ENCODE assay signal across 23 cellular contexts in the genomic region with DNA sequence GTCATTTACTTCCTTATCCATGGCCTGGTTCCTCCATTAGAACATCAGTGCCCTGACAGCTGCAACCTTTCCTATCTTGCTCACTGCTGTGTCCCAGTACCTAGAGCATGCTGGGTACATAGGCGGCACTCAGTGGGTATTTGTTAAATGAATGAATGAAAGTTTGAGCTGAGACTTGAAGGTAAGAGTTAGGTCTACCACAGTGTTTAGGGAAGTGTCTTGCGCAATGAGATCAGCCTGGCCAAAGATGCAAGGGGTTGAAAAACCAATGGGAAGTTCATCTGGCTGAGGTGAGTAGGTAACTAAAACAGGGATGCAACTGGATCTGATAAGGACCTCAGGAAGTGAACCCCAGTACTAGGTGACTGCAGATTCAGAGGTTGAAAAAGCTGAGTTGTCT. TPM values are rescaled to one million over a fixed set of nuclear protein-coding genes. Genes with fewer than 3 reads are reported as not detected.
DNase-seq lines count a peak whose midpoint lies in the region; ATAC-seq and TF ChIP-seq lines count a peak whose summit lies in the region.
"Had no signal": no experiment of that assay in that cellular context is flagged by ENCODE, and none has a peak within 500 bp of the region (broad histone marks: within the 10 kb centered on the region; RNA-seq: fewer than 3 reads in every experiment).

No MANE protein-coding gene starts in this region.

- peaks cover 19% of the 10 kb centered on the region for H3K27me3 Mint-ChIP-seq in activated T-helper 17 cell treated with anti-CD3 and anti-CD28 coated beads, Interleukin-2, amount 50 U/mL, for 72 hours
- peaks cover 3% of the 10 kb centered on the region for H3K27me3 Mint-ChIP-seq in neural progenitor cell (ENCODE audit: insufficient read depth, low read depth)

- H3K4me2 ChIP-seq in IMR-90 (ENCODE audit: low read depth, low read length) (no peak overlapping the region), neural progenitor cell (no peak overlapping the region)

- WGBS in IMR-90 (ENCODE audit: extremely low coverage in 2 of 2, insufficient read length in 1 of 2), 2 experiments = 90% methylated on average over 2 of the region's 2 CpGs; no CpG with 5 or more reads in 1 of the 2 experiments

- peaks cover 6% of the 10 kb centered on the region for H3K9me1 ChIP-seq in IMR-90 (ENCODE audit: insufficient read depth, low read length)

- H3K4ac ChIP-seq in IMR-90 (ENCODE audit: low read depth, low read length) = no peak overlapping the region

- no peaks in the 10 kb centered on the region for H3F3A ChIP-seq in neural progenitor cell (ENCODE audit: low read depth)

- H2BK20ac ChIP-seq in IMR-90 (ENCODE audit: low read depth, low read length) = no peak overlapping the region

- BruUV-seq in IMR-90 (replicated peaks; lab: Mats Ljungman, UMichigan) = no TSS peak

- H3K4me1 Mint-ChIP-seq in activated T-helper 17 cell treated with anti-CD3 and anti-CD28 coated beads, Interleukin-2, amount 50 U/mL, for 72 hours = peaks cover 19% of the 10 kb centered on the region
- H3K4me1 Mint-ChIP-seq in neural progenitor cell = peaks cover 14% of the 10 kb centered on the region

- H3K9me3 Mint-ChIP-seq in activated T-helper 17 cell treated with anti-CD3 and anti-CD28 coated beads, Interleukin-2, amount 50 U/mL, for 72 hours = no peaks in the 10 kb centered on the region
- no peaks in the 10 kb centered on the region for H3K9me3 Mint-ChIP-seq in neural progenitor cell

- no peaks in the 10 kb centered on the region for H3K9me3 ChIP-seq in IMR-90 (ENCODE audit: control insufficient read depth, insufficient read depth, low read length)
- no peaks in the 10 kb centered on the region for H3K9me3 ChIP-seq in neural progenitor cell (ENCODE audit: low read depth)
- H3K9me3 ChIP-seq: breast epithelium, heart left ventricle, MG63, right atrium auricular region, SJCRH30, vagina had no signal

- no peak for TF ChIP-seq POLR2A in IMR-90 (IDR thresholded peaks at IDR 0.05; ENCODE audit: low read depth, low read length)

- H2BK15ac ChIP-seq in IMR-90 (ENCODE audit: low read depth, low read length) = no peak overlapping the region

- H3K56ac ChIP-seq in IMR-90 (ENCODE audit: extremely low read depth, insufficient read depth, low read length) = no peak overlapping the region

- no peak overlapping the region for H2AK5ac ChIP-seq in IMR-90 (ENCODE audit: low read depth, low read length)

- no peaks in the 10 kb centered on the region for H4K20me1 ChIP-seq in IMR-90 (ENCODE audit: insufficient read depth, low read length)
- no peaks in the 10 kb centered on the region for H4K20me1 ChIP-seq in neural progenitor cell (ENCODE audit: low read depth)

- dilution Hi-C loops in IMR-90 (cut with HindIII; ENCODE audit: low sequenced_read_pairs, unreplicated experiment) = no loop called here

- H3K27ac ChIP-seq in IMR-90 (ENCODE audit: insufficient read depth, low read length) = no peak overlapping the region
- H3K27ac ChIP-seq in neural progenitor cell = no peak overlapping the region
- H3K27ac ChIP-seq: breast epithelium, coronary artery, heart left ventricle, right atrium auricular region, SJCRH30, vagina had no signal

- H4K91ac ChIP-seq in IMR-90 (ENCODE audit: insufficient read depth, low read depth, low read length) = no peak overlapping the region

- no peak overlapping the region for H4K5ac ChIP-seq in IMR-90 (ENCODE audit: low read depth, low read length)

- H3K27me3 ChIP-seq in IMR-90 (ENCODE audit: control insufficient read depth, insufficient read depth, low read length) = peaks cover 3% of the 10 kb centered on the region
- no peaks in the 10 kb centered on the region for H3K27me3 ChIP-seq in neural progenitor cell
- H3K27me3 ChIP-seq: MG63, SJCRH30 had no signal

- intact Hi-C loops in IMR-90 (cut with micrococcal nuclease) = no loop called here

- no peak overlapping the region for H2AK9ac ChIP-seq in IMR-90 (replicated peaks; ENCODE audit: low read depth, low read length, poor library complexity)

- H3K9ac ChIP-seq in IMR-90 (ENCODE audit: low read depth, low read length) = no peak overlapping the region
- H3K9ac ChIP-seq in neural progenitor cell = no peak overlapping the region

- no peaks in the 10 kb centered on the region for H3K36me3 Mint-ChIP-seq in activated T-helper 17 cell treated with anti-CD3 and anti-CD28 coated beads, Interleukin-2, amount 50 U/mL, for 72 hours (ENCODE audit: low read depth)
- peaks cover 1% of the 10 kb centered on the region for H3K36me3 Mint-ChIP-seq in neural progenitor cell

- H3K4me1 ChIP-seq in IMR-90 (ENCODE audit: control insufficient read depth, insufficient read depth, low read length) (peaks cover 3% of the 10 kb centered on the region; the same call in 1 of the 2 replicates), neural progenitor cell (no peaks in the 10 kb centered on the region)
- H3K4me1 ChIP-seq: SJCRH30 had no signal

- H3K18ac ChIP-seq in IMR-90 (ENCODE audit: low read depth, low read length) = no peak overlapping the region

- no peak overlapping the region for H2BK5ac ChIP-seq in IMR-90 (ENCODE audit: low read depth, low read length, poor library complexity, severe bottlenecking)

- no peaks in the 10 kb centered on the region for H3K79me2 ChIP-seq in neural progenitor cell (ENCODE audit: low read depth)

- H2AFZ ChIP-seq in IMR-90 (replicated peaks; ENCODE audit: low read length, poor library complexity) (no peak overlapping the region), neural progenitor cell (replicated peaks) (no peak overlapping the region)

- H3K4me3 ChIP-seq in IMR-90 (ENCODE audit: insufficient read depth, low read depth, low read length) (no peak overlapping the region), neural progenitor cell (no peak overlapping the region)
- H3K4me3 ChIP-seq: coronary artery, MG63, SJCRH30, vagina had no signal

- H3K27ac Mint-ChIP-seq in activated T-helper 17 cell treated with anti-CD3 and anti-CD28 coated beads, Interleukin-2, amount 50 U/mL, for 72 hours = no peak overlapping the region
- no peak overlapping the region for H3K27ac Mint-ChIP-seq in neural progenitor cell

- no peak overlapping the region for H2BK120ac ChIP-seq in IMR-90 (ENCODE audit: low read depth, low read length)

- CTCF ChIA-PET in IMR-90 (lab: Yijun Ruan, JAX) = no interaction called here

- POLR2A ChIA-PET in IMR-90 (lab: Charles Lee; ENCODE audit: unreplicated experiment) = no interaction called here

- in situ Hi-C loops in IMR-90 (cut with MboI; ENCODE audit: low sequenced_read_pairs) = no loop called here

- H3K4me3 Mint-ChIP-seq in activated T-helper 17 cell treated with anti-CD3 and anti-CD28 coated beads, Interleukin-2, amount 50 U/mL, for 72 hours = peak overlapping the region; percentile 94
- H3K4me3 Mint-ChIP-seq in neural progenitor cell = peak overlapping the region; percentile 91

- H3K23ac ChIP-seq in IMR-90 (ENCODE audit: low read depth, low read length) = no peak overlapping the region

- 0 out of 4 replicates have a peak, but pooled peaks cover 0 to 4% of the 10 kb centered on the region in 2 experiments for H3K79me1 ChIP-seq in IMR-90 (ENCODE audit: low read depth in 1 of 2, low read length in 2 of 2)

- H3K36me3 ChIP-seq in IMR-90 (ENCODE audit: control insufficient read depth, insufficient read depth, low read length) (no peaks in the 10 kb centered on the region), neural progenitor cell (no peaks in the 10 kb centered on the region)
- H3K36me3 ChIP-seq: breast epithelium, heart left ventricle, MG63, right atrium auricular region, SJCRH30, vagina had no signal

- TF ChIP-seq CTCF in IMR-90 (conservative IDR thresholded peaks at IDR 0.05; ENCODE audit: low read depth, low read length) = no peak
- TF ChIP-seq CTCF in neural progenitor cell (IDR thresholded peaks at IDR 0.05) = no peak

- TF ChIP-seq RAD21 in IMR-90 (IDR thresholded peaks at IDR 0.05; ENCODE audit: low read length) = no peak

- H3K14ac ChIP-seq in IMR-90 (replicated peaks; ENCODE audit: low read depth, low read length) = no peak overlapping the region

- DNase-seq in SKM-1 treated with dmso at 0.1 percent for 144 hours (lab: John Stamatoyannopoulos, UW; ENCODE audit: unreplicated experiment) (peak; percentile 4), SKM-1 (lab: John Stamatoyannopoulos, UW; ENCODE audit: unreplicated experiment) (no peak), IMR-90 (no peak), neural progenitor cell (ENCODE audit: low spot score) (no peak), T-helper 9 cell (no peak), UCSD-AML1 (lab: John Stamatoyannopoulos, UW; ENCODE audit: unreplicated experiment) (no peak)
- DNase-seq in activated naive CD4-positive, alpha-beta T cell treated with Interleukin-2 at 50 U/mL for 16 hours = no peak
- DNase-seq: activated CD4-positive, CD25-positive, alpha-beta regulatory T cell; heart left ventricle; left ventricle myocardium superior; MG63; NCI-H1694 treated with DMSO at 0.1 percent for 48 hours; SJCRH30; stimulated activated CD4-positive, alpha-beta T cell treated with anti-CD3 and anti-CD28 coated beads, Interleukin-12 subunit alpha, Interleukin-12 subunit beta, amount 100 ng/mL, for 4 hours; T-helper 2 cell had no signal

- ATAC-seq in IMR-90 (ENCODE audit: low read depth) = no peak
- ATAC-seq in activated T-helper 17 cell treated with anti-CD3 and anti-CD28 coated beads, Interleukin-2, amount 50 U/mL, for 72 hours (replicated peaks) = no peak
- ATAC-seq: heart left ventricle, left ventricle myocardium superior had no signal

- no peak overlapping the region for H4K8ac ChIP-seq in IMR-90 (ENCODE audit: low read depth in 2 of 2, low read length in 2 of 2)

TF ChIP-seq in IMR-90, 13 proteins besides CTCF, POLR2A, EP300 and RAD21 (continues in another document):
- no peak for TF ChIP-seq NFE2L2 (IDR thresholded peaks at IDR 0.05; ENCODE audit: low read depth, low read length)

RNA-seq across cellular contexts. Expression of gene ZNF175, which starts 24.7 kb away (rescaled TPM):
- total RNA-seq in IMR-90 (2012; rRNA removed) (6.4 and 8.4 TPM in 2 replicates), neural progenitor cell (ENCODE audit: low replicate concordance) (5.0 and 8.1 TPM in 2 replicates)
- 3.3 and 3.6 TPM in 2 replicates for polyA plus RNA-seq in IMR-90 (2012; rRNA removed)
- polyA plus RNA-seq in IMR-90 (2012; cell fraction: cytosol; rRNA removed) = 0.65 and 0.84 TPM in 2 replicates
- polyA plus RNA-seq in IMR-90 (2012; cell fraction: nucleus; rRNA removed; ENCODE audit: low replicate concordance) = 4.6 and 15.9 TPM in 2 replicates
- 10 to 100 TPM in 1 of 2 donors, 1 to 10 TPM in 1; 8.0 to 16.9 TPM for total RNA-seq in activated T-helper 17 cell treated with anti-CD3 and anti-CD28 coated beads, Interleukin-2, amount 50 U/mL, for 72 hours

RNA-seq across cellular contexts. Expression of gene SIGLEC5, which starts 34.4 kb away (rescaled TPM):
- total RNA-seq in IMR-90 (2012; rRNA removed) (not detected in 2 replicates), neural progenitor cell (ENCODE audit: low replicate concordance) (not detected in 2 replicates)
- not detected in 2 replicates for polyA plus RNA-seq in IMR-90 (2012; rRNA removed)
- not detected in 2 replicates for polyA plus RNA-seq in IMR-90 (2012; cell fraction: cytosol; rRNA removed)
- polyA plus RNA-seq in IMR-90 (2012; cell fraction: nucleus; rRNA removed; ENCODE audit: low replicate concordance) = not detected in 2 replicates
- not detected for total RNA-seq in activated T-helper 17 cell treated with anti-CD3 and anti-CD28 coated beads, Interleukin-2, amount 50 U/mL, for 72 hours
- total RNA-seq: activated CD8-positive, alpha-beta memory T cell treated with anti-CD3 and anti-CD28 coated beads for 36 hours; mononuclear cell; SJCRH30 had no signal
- polyA plus RNA-seq: BJ had no signal

RNA-seq across cellular contexts. Expression of gene SIGLEC14, which starts 50.8 kb away (rescaled TPM):
- total RNA-seq in IMR-90 (2012; rRNA removed) (not detected in 2 replicates), neural progenitor cell (ENCODE audit: low replicate concordance) (not detected in 2 replicates)
- polyA plus RNA-seq in IMR-90 (2012; rRNA removed) = not detected in 2 replicates
- not detected in 2 replicates for polyA plus RNA-seq in IMR-90 (2012; cell fraction: cytosol; rRNA removed)
- polyA plus RNA-seq in IMR-90 (2012; cell fraction: nucleus; rRNA removed; ENCODE audit: low replicate concordance) = not detected in 2 replicates
- not detected for total RNA-seq in activated T-helper 17 cell treated with anti-CD3 and anti-CD28 coated beads, Interleukin-2, amount 50 U/mL, for 72 hours
- total RNA-seq: SJCRH30, vagina had no signal
- polyA plus RNA-seq: BJ had no signal
